ENCODE assay signal across 8 cellular contexts in the genomic region with DNA sequence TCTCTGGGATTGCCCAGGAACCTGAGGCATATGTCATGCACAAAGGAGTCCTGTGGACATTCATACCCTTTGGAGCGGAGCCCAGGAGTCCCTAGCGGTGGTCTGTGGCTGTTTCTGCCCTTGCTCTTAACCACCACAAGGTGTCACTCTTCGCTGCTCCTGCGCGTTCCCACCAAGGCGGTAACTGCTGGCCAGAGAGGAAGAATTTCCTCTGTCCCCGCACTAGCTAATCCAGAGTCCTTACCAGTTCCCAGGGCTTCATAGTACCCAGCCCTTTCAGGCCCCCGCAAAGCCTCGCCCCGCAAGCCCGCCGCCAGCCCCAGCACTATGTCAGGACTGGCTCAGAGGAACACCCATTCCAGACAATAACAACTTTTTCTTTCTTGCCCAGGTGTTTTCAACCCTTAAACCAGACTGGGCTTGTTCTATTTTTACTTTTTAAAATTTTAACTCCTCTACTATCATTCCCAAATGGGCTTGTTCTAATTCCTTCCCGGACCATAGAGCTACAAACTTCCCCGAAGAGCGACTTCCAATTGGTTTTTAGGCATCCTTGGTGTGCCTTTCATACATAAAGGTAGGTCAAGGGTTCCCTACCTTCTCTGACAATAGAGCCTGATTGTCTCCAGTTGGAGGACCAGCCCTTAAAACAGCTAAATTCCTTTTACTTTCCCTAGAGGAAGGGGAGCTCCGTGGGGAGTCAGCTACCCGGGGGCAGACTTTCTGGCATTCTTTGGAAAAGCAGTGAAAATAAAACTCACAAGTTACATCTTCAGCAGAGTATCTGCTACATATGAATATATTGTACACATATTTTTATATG. TPM values are rescaled to one million over a fixed set of nuclear protein-coding genes. Genes with fewer than 3 reads are reported as not detected.
DNase-seq lines count a peak whose midpoint lies in the region; ATAC-seq lines count a peak whose summit lies in the region.

No MANE protein-coding gene starts in this region.

- no peaks in the 10 kb centered on the region for H3K9me3 ChIP-seq in BLaER1 treated with 17β-estradiol and CSF1 and Interleukin-3, amounts not matched to agents 10 nM and 100 nM (replicated peaks in 1 of 11)
- H3K9me3 ChIP-seq in mucosa of stomach (ENCODE audit: control insufficient read depth, low read length), result no peaks in the 10 kb centered on the region

- H4K20me1 ChIP-seq in BLaER1 treated with 17β-estradiol and CSF1 and Interleukin-3, amounts not matched to agents 10 nM and 100 nM, result no peaks in the 10 kb centered on the region

- H3K36me3 ChIP-seq in BLaER1 treated with 17β-estradiol and CSF1 and Interleukin-3, amounts not matched to agents 10 nM and 100 nM, result no peaks in the 10 kb centered on the region
- no peaks in the 10 kb centered on the region for H3K36me3 ChIP-seq in mucosa of stomach (ENCODE audit: control insufficient read depth, insufficient read depth, low read length)

- H3K4me2 ChIP-seq in BLaER1 treated with 17β-estradiol and CSF1 and Interleukin-3, amounts not matched to agents 10 nM and 100 nM, result peak overlapping the region in 10 of 11 experiments; percentile 29 to 63 (median 54); a peak in 18 of 22 replicates

- peaks cover 0 to 12% (median 5%) of the 10 kb centered on the region in 10 experiments; a peak in 7 of 20 replicates for H3K4me1 ChIP-seq in BLaER1 treated with 17β-estradiol and CSF1 and Interleukin-3, amounts not matched to agents 10 nM and 100 nM
- H3K4me1 ChIP-seq in mucosa of stomach (ENCODE audit: control insufficient read depth, insufficient read depth, low read length), result peaks cover 31% of the 10 kb centered on the region

- ATAC-seq in GM19463 (IDR thresholded peaks at IDR 0.05; ENCODE audit: unreplicated experiment), result peak; percentile 79
- peak; percentile 88 for ATAC-seq in esophagus mucosa

- peak; percentile 67 for DNase-seq in Jurkat, Clone E6-1 (ENCODE audit: low read depth, low spot score)
- peak; percentile 92 for DNase-seq in OCI-M1 (lab: John Stamatoyannopoulos, UW)
- peak; percentile 80 for DNase-seq in activated CD8-positive, alpha-beta memory T cell treated with anti-CD3 and anti-CD28 coated beads, Interleukin-2, amount 50 U/mL, for 48 hours
- DNase-seq in stimulated activated CD8-positive, alpha-beta memory T cell treated with anti-CD3 and anti-CD28 coated beads, Interleukin-4, amount 100 ng/mL, for 48 hours, result peak; percentile 74

- H3K4me3 ChIP-seq in BLaER1 treated with 17β-estradiol and CSF1 and Interleukin-3, amounts not matched to agents 10 nM and 100 nM, result no peak overlapping the region
- no peak overlapping the region for H3K4me3 ChIP-seq in Jurkat, Clone E6-1 (ENCODE audit: low read length)
- no peak overlapping the region for H3K4me3 ChIP-seq in mucosa of stomach (ENCODE audit: low read length)

- no peaks in the 10 kb centered on the region for H3K27me3 ChIP-seq in BLaER1 treated with 17β-estradiol and CSF1 and Interleukin-3, amounts not matched to agents 10 nM and 100 nM
- no peaks in the 10 kb centered on the region for H3K27me3 ChIP-seq in mucosa of stomach (ENCODE audit: control insufficient read depth, insufficient read depth, low read length)

- H3K27ac ChIP-seq in BLaER1 treated with 17β-estradiol and CSF1 and Interleukin-3, amounts not matched to agents 10 nM and 100 nM, result no peak overlapping the region; a peak in 1 of 22 replicates

- peak overlapping the region in 10 of 11 experiments; percentile 2 to 52 (median 31); a peak in 9 of 22 replicates for H3K9ac ChIP-seq in BLaER1 treated with 17β-estradiol and CSF1 and Interleukin-3, amounts not matched to agents 10 nM and 100 nM
- peak overlapping the region; percentile 61 for H3K9ac ChIP-seq in mucosa of stomach (ENCODE audit: low read length)

RNA-seq across cellular contexts. Expression of a gene that starts 31.8 kb away (rescaled TPM):
- 6.3 TPM for polyA plus RNA-seq in Jurkat, Clone E6-1 (2012; ENCODE audit: insufficient read depth, insufficient read length)
- total RNA-seq in esophagus mucosa, result 2.4 TPM

RNA-seq across cellular contexts. Expression of a gene that starts 54.8 kb away (rescaled TPM):
- polyA plus RNA-seq in Jurkat, Clone E6-1 (2012; ENCODE audit: insufficient read depth, insufficient read length), result 39.1 TPM
- 41.0 TPM for total RNA-seq in esophagus mucosa
